Comparison of ENCODE assay signal across 8 cellular contexts in the genomic region with DNA sequence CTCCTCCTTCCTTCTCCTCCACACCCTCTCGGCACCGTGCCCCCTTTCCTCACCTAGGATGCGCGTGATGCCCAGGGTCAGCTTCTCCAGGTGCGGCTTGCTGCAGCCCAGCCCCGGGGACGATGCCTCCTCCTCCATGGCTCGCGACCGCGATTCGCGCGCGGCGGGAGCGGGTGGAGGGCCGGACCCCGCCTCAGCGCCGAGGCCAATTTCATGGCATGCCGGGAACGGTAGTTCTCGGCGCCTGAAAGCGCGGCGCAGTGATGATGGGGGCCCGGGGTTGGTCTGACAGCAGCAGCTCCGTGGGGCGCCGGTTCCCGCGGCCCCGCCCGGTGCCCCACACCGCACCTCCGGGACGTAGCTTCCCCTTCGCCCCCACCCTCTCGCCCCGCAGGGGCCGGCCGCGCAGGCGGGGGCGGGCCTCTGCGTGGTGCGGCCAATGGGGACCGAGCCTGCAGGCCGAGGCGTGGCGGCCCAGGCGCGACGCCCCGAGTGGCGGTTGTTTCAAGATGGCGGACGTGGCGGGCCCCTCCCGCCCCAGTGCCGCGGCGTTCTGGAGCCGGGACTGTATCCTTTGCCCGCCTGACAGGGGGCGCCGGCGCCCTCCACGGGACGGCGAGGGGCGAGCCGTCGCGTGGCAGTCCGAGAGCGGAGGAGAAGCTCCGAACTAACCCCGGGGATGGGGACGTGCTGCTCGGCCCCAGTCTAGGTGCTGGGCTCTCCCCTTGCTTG. TPM values are rescaled to one million over a fixed set of nuclear protein-coding genes. Genes with fewer than 3 reads are reported as not detected.
DNase-seq lines count a peak whose midpoint lies in the region; ATAC-seq and TF ChIP-seq lines count a peak whose summit lies in the region.

A gene (plus strand): TSS at position 498 of the 732 bp plus-strand sequence. CDS start 12 bp downstream, at position 510.
A gene with protein sequence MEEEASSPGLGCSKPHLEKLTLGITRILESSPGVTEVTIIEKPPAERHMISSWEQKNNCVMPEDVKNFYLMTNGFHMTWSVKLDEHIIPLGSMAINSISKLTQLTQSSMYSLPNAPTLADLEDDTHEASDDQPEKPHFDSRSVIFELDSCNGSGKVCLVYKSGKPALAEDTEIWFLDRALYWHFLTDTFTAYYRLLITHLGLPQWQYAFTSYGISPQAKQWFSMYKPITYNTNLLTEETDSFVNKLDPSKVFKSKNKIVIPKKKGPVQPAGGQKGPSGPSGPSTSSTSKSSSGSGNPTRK (minus strand): TSS at position 373 of the 732 bp plus-strand sequence. CDS start 235 bp downstream, at position 138.

- peaks cover 16 to 23% (median 21%) of the 10 kb centered on the region in 3 donors for H3K4me1 Mint-ChIP-seq in IgD-negative memory B cell

- peak within 1 kb of the TSS; percentile 81 to 96 (median 94) for H3K27ac Mint-ChIP-seq in IgD-negative memory B cell

- no peaks in the 10 kb centered on the region for H3K36me3 ChIP-seq in muscle layer of duodenum (ENCODE audit: control insufficient read depth in 1 of 2, insufficient read depth in 2 of 2, low read length in 2 of 2)

- H3K36me3 Mint-ChIP-seq in IgD-negative memory B cell = no peaks in the 10 kb centered on the region

- H3K9me3 Mint-ChIP-seq in IgD-negative memory B cell = no peaks in the 10 kb centered on the region

- peak within 1 kb of the TSS; percentile 97 to 99 for H3K4me3 ChIP-seq in muscle layer of duodenum (ENCODE audit: low read depth in 1 of 2, low read length in 2 of 2)

- ATAC-seq in GM21529 (IDR thresholded peaks at IDR 0.05; ENCODE audit: unreplicated experiment) = peak; percentile 91

- H3K9me3 ChIP-seq in muscle layer of duodenum (ENCODE audit: control insufficient read depth in 1 of 2, low read length in 2 of 2) = no peaks in the 10 kb centered on the region

- peak; percentile 93 for DNase-seq in DMS53 (lab: John Stamatoyannopoulos, UW)
- DNase-seq in OCI-M2 (lab: John Stamatoyannopoulos, UW; ENCODE audit: unreplicated experiment) = peak; percentile 36
- DNase-seq in activated T-cell treated with anti-CD3 and anti-CD28 coated beads, Interleukin-2, amount 50 U/mL, for 1 hour = peak; percentile 91
- DNase-seq in erythroblast (lab: John Stamatoyannopoulos, UW) = peak; percentile 96 to 98
- DNase-seq in stimulated activated CD8-positive, alpha-beta memory T cell treated with anti-CD3 and anti-CD28 coated beads, Interleukin-7, amount 100 ng/mL, for 4 hours (ENCODE audit: low read depth in 2 of 2) = peak; percentile 67 to 84

- TF ChIP-seq POLR2A in erythroblast (IDR thresholded peaks at IDR 0.05; ENCODE audit: low read length) = peak; percentile 89

- H3K27me3 Mint-ChIP-seq in IgD-negative memory B cell = no peaks in the 10 kb centered on the region

- no peaks in the 10 kb centered on the region for H3K27me3 ChIP-seq in muscle layer of duodenum (ENCODE audit: low read depth, low read length)

- H3K27ac ChIP-seq in muscle layer of duodenum (ENCODE audit: low read length) = peak within 1 kb of the TSS; percentile 78

- peaks cover 0 to 17% of the 10 kb centered on the region in 2 donors for H3K4me1 ChIP-seq in muscle layer of duodenum (ENCODE audit: control insufficient read depth in 1 of 2, insufficient read depth in 2 of 2, low read length in 2 of 2)

- H3K4me3 Mint-ChIP-seq in IgD-negative memory B cell = peak within 1 kb of the TSS; percentile 89 to 99 (median 96)

RNA-seq across cellular contexts. Expression of the first gene that starts in this region (rescaled TPM):
- 12.6 TPM for polyA plus RNA-seq in IgD-negative memory B cell

RNA-seq across cellular contexts. Expression of the second gene that starts in this region (rescaled TPM):
- 50.1 TPM for polyA plus RNA-seq in IgD-negative memory B cell

Comparison
In these comparisons a context has a peak if more than half of its experiments do, and no peak if none do; other contexts are left out.
1. Peak in every context shown above with its lines: DNase-seq, ATAC-seq, H3K4me3 ChIP-seq and H3K27ac ChIP-seq.
2. DNase-seq: peak in every context shown above with its lines; median percentile 97 in erythroblast; 93 in DMS53; 91 in activated T-cell treated with anti-CD3 and anti-CD28 coated beads, Interleukin-2, amount 50 U/mL, for 1 hour; 76 in stimulated activated CD8-positive, alpha-beta memory T cell treated with anti-CD3 and anti-CD28 coated beads, Interleukin-7, amount 100 ng/mL, for 4 hours; 36 in OCI-M2.